ENCODE assay signal across 2 cellular contexts in genomic region chr3:53069422-53070068, GRCh38.
TF ChIP-seq lines count a peak whose summit lies in the region.

No MANE protein-coding gene starts in this region.

TF ChIP-seq in HEK293, 187 proteins besides CTCF, POLR2A, EP300 and RAD21 (continues in another document):
- no peak for TF ChIP-seq ZBTB44 (tag by site-specific recombination; IDR thresholded peaks at IDR 0.05)
- TF ChIP-seq HOXA7 (CRISPR knock-in tag; IDR thresholded peaks at IDR 0.05; ENCODE audit: borderline replicate concordance): no peak
- TF ChIP-seq ZNF280C (tag by site-specific recombination; IDR thresholded peaks at IDR 0.05): no peak
- no peak for TF ChIP-seq INSM2 (tag by site-specific recombination; IDR thresholded peaks at IDR 0.05)
- no peak for TF ChIP-seq ZBTB1 (tag by site-specific recombination; IDR thresholded peaks at IDR 0.05)
- TF ChIP-seq ZNF335 (tag by site-specific recombination; conservative IDR thresholded peaks at IDR 0.05): no peak
- no peak for TF ChIP-seq ZNF37A (tag by site-specific recombination; IDR thresholded peaks at IDR 0.05)
- TF ChIP-seq KLF7 (tag by site-specific recombination; IDR thresholded peaks at IDR 0.05; ENCODE audit: borderline replicate concordance): no peak
- no peak for TF ChIP-seq ZNF664 (tag by site-specific recombination; IDR thresholded peaks at IDR 0.05)
- TF ChIP-seq ZNF341 (tag by site-specific recombination; IDR thresholded peaks at IDR 0.05; ENCODE audit: low read depth): peak; percentile 21; the same call in 1 of the 2 replicates
- TF ChIP-seq ZBTB26 (tag by site-specific recombination; optimal IDR thresholded peaks at IDR 0.05): no peak
- TF ChIP-seq MZF1 (tag by site-specific recombination; IDR thresholded peaks at IDR 0.05; ENCODE audit: borderline replicate concordance): peak; percentile 100
- peak; percentile 86 for TF ChIP-seq PRDM10 (tag by site-specific recombination; IDR thresholded peaks at IDR 0.05)
- no peak for TF ChIP-seq ZNF549 (tag by site-specific recombination; IDR thresholded peaks at IDR 0.05)
- TF ChIP-seq GFI1B (tag by site-specific recombination; IDR thresholded peaks at IDR 0.05): no peak
- TF ChIP-seq GLIS1 (tag by site-specific recombination; IDR thresholded peaks at IDR 0.05): peak; percentile 59
- TF ChIP-seq ZIC2 (tag by site-specific recombination; IDR thresholded peaks at IDR 0.05): peak; percentile 92
- no peak for TF ChIP-seq ZNF707 (tag by site-specific recombination; IDR thresholded peaks at IDR 0.05)
- no peak for TF ChIP-seq SETDB1 (IDR thresholded peaks at IDR 0.05; ENCODE audit: insufficient read length, low read length)

TF ChIP-seq in K562, 482 proteins besides CTCF, POLR2A, EP300 and RAD21:
- TF ChIP-seq GABPA (tag; conservative IDR thresholded peaks at IDR 0.05; ENCODE audit: low read depth): no peak
- TF ChIP-seq ZBTB33 (CRISPR knock-in tag; IDR thresholded peaks at IDR 0.05): 0 out of 2 replicates have a peak, but pooled peaks have one; percentile 20
- TF ChIP-seq PRDM10 (IDR thresholded peaks at IDR 0.05; ENCODE audit: partially characterized antibody): peak; percentile 57
